Comparison of ENCODE assay signal across 17 cellular contexts in the genomic region with DNA sequence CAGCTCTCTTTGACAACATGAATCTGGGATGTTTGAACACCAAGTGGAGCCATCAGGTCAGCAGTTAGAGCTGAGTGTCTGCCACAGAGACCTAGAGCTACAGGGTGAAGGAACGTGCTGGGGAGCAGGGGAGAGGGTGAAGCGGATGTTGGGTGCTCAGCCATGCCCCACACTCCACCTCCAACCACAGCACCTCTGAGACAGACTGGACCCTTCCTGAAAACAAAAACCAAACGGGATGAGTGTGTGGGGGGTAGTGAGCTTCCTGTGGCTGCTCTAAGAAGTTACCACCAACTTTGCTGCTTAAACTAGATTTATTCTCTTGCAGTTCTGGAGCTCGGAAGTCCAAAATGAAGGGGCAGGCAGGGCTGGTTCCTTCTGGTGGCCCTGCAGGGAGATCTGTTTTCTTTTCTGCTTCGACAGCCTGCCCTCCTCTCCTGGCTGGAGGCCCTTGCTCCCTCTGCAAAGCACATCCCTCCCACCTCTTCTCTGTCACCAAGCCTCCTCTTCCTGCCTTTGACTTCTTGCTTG. TPM values are rescaled to one million over a fixed set of nuclear protein-coding genes. Genes with fewer than 3 reads are reported as not detected.
A peak's percentile ranks its signal among the peaks of the same experiment; 100 is the strongest.
DNase-seq lines count a peak whose midpoint lies in the region; ATAC-seq and TF ChIP-seq lines count a peak whose summit lies in the region.
"Had no signal": no experiment of that assay in that cellular context is flagged by ENCODE, and none has a peak within 500 bp of the region (broad histone marks: within the 10 kb centered on the region; RNA-seq: fewer than 3 reads in every experiment).

No MANE protein-coding gene starts in this region.

- TF ChIP-seq CTCF in GM06990 (IDR thresholded peaks at IDR 0.05; ENCODE audit: insufficient read depth, low read length, poor library complexity, severe bottlenecking) (no peak), PC-9 (conservative IDR thresholded peaks at IDR 0.05) (no peak)

- peaks cover 0 to 40% (median 10%) of the 10 kb centered on the region in 11 experiments; a peak in 11 of 22 replicates for H3K36me3 ChIP-seq in BLaER1 treated with 17β-estradiol and CSF1 and Interleukin-3, amounts not matched to agents 10 nM and 100 nM
- H3K36me3 ChIP-seq in GM06990 (ENCODE audit: control insufficient read depth, insufficient read depth, low read length) (peaks cover 16% of the 10 kb centered on the region), PC-9 (ENCODE audit: low read depth) (no peaks in the 10 kb centered on the region)
- H3K36me3 ChIP-seq: BE2C had no signal

- peak overlapping the region; percentile 57 to 74 for H3K4me3 Mint-ChIP-seq in activated T-cell treated with anti-CD3 and anti-CD28 coated beads, Interleukin-2, amount 50 U/mL, for 72 hours
- peak overlapping the region; percentile 76 to 90 (median 82) for H3K4me3 Mint-ChIP-seq in naive thymus-derived CD8-positive, alpha-beta T cell
- H3K4me3 Mint-ChIP-seq: memory B cell, WTC11 had no signal

- intact Hi-C loops in PC-9 (cut with micrococcal nuclease; ENCODE audit: unreplicated experiment): no loop called here

- peaks cover 38% of the 10 kb centered on the region for H3K4me1 Mint-ChIP-seq in activated T-cell treated with anti-CD3 and anti-CD28 coated beads, Interleukin-2, amount 50 U/mL, for 72 hours (ENCODE audit: low read depth)
- H3K4me1 Mint-ChIP-seq in naive thymus-derived CD8-positive, alpha-beta T cell: peaks cover 30 to 67% (median 50%) of the 10 kb centered on the region in 4 donors

- H3K27ac ChIP-seq in BLaER1 treated with 17β-estradiol and CSF1 and Interleukin-3, amounts not matched to agents 10 nM and 100 nM: peak overlapping the region in 9 of 11 experiments; percentile 44 to 84 (median 74); a peak in 17 of 22 replicates
- H3K27ac ChIP-seq in PC-9: no peak overlapping the region
- H3K27ac ChIP-seq: epithelial cell of prostate had no signal

- peaks cover 0 to 21% (median 0%) of the 10 kb centered on the region in 11 experiments; a peak in 5 of 22 replicates for H3K27me3 ChIP-seq in BLaER1 treated with 17β-estradiol and CSF1 and Interleukin-3, amounts not matched to agents 10 nM and 100 nM
- H3K27me3 ChIP-seq in GM06990 (replicated peaks; ENCODE audit: control insufficient read depth, insufficient read depth, low read length): no peaks in the 10 kb centered on the region
- no peaks in the 10 kb centered on the region for H3K27me3 ChIP-seq in PC-9 (ENCODE audit: insufficient read depth, low read depth)
- H3K27me3 ChIP-seq: BE2C had no signal

- peak overlapping the region; percentile 68 to 97 (median 89) for H3K4me2 ChIP-seq in BLaER1 treated with 17β-estradiol and CSF1 and Interleukin-3, amounts not matched to agents 10 nM and 100 nM
- H3K4me2 ChIP-seq in PC-9: no peak overlapping the region

- no peaks in the 10 kb centered on the region for H3K79me2 ChIP-seq in PC-9 (ENCODE audit: low read depth)

- no peak overlapping the region for H2AFZ ChIP-seq in PC-9

- peak overlapping the region in 7 of 10 experiments; percentile 8 to 59 (median 32); a peak in 7 of 20 replicates for H3K4me3 ChIP-seq in BLaER1 treated with 17β-estradiol and CSF1 and Interleukin-3, amounts not matched to agents 10 nM and 100 nM
- H3K4me3 ChIP-seq in GM06990 (replicated peaks; ENCODE audit: low read depth, low read length) (no peak overlapping the region), PC-9 (no peak overlapping the region)

- no peaks in the 10 kb centered on the region; the same call in 1 of the 2 replicates for H3F3A ChIP-seq in PC-9 (ENCODE audit: insufficient read depth, low read depth)

- H3K9me3 ChIP-seq in BLaER1 treated with 17β-estradiol and CSF1 and Interleukin-3, amounts not matched to agents 10 nM and 100 nM (replicated peaks in 1 of 11): no peaks in the 10 kb centered on the region
- H3K9me3 ChIP-seq in PC-9 (ENCODE audit: insufficient read depth, low read depth): no peaks in the 10 kb centered on the region
- H3K9me3 ChIP-seq: BE2C had no signal

- no peaks in the 10 kb centered on the region for H3K9me3 Mint-ChIP-seq in activated T-cell treated with anti-CD3 and anti-CD28 coated beads, Interleukin-2, amount 50 U/mL, for 72 hours
- H3K9me3 Mint-ChIP-seq in naive thymus-derived CD8-positive, alpha-beta T cell: no peaks in the 10 kb centered on the region
- H3K9me3 Mint-ChIP-seq: memory B cell, WTC11 had no signal

- no peaks in the 10 kb centered on the region for H3K27me3 Mint-ChIP-seq in activated T-cell treated with anti-CD3 and anti-CD28 coated beads, Interleukin-2, amount 50 U/mL, for 72 hours (ENCODE audit: low read depth)
- H3K27me3 Mint-ChIP-seq in naive thymus-derived CD8-positive, alpha-beta T cell: no peaks in the 10 kb centered on the region
- H3K27me3 Mint-ChIP-seq: memory B cell had no signal

- H3K4me1 ChIP-seq in BLaER1 treated with 17β-estradiol and CSF1 and Interleukin-3, amounts not matched to agents 10 nM and 100 nM: peaks cover 56 to 67% (median 62%) of the 10 kb centered on the region in 10 experiments
- 0 out of 2 replicates have a peak, but pooled peaks cover 2% of the 10 kb centered on the region for H3K4me1 ChIP-seq in PC-9 (replicated peaks; ENCODE audit: insufficient read depth)
- H3K4me1 ChIP-seq: BE2C had no signal

- BruUV-seq in PC-9 (replicated peaks; lab: Mats Ljungman, UMichigan): no TSS peak

- peaks cover 3 to 4% of the 10 kb centered on the region in 2 donors for H3K36me3 Mint-ChIP-seq in activated T-cell treated with anti-CD3 and anti-CD28 coated beads, Interleukin-2, amount 50 U/mL, for 72 hours (ENCODE audit: insufficient read depth in 2 of 2)
- peaks cover 0 to 4% (median 4%) of the 10 kb centered on the region in 3 donors for H3K36me3 Mint-ChIP-seq in naive thymus-derived CD8-positive, alpha-beta T cell
- H3K36me3 Mint-ChIP-seq: WTC11 had no signal

- DNase-seq in GM06990 (ENCODE audit: extremely low read depth, insufficient read length): peak; percentile 51
- DNase-seq in activated T-cell treated with anti-CD3 and anti-CD28 coated beads, Interleukin-2, amount 50 U/mL, for 72 hours: peak; percentile 35 to 43
- DNase-seq in naive thymus-derived CD8-positive, alpha-beta T cell: peak in 6 of 10 donors; percentile 21 to 70 (median 64)
- no peak for DNase-seq in NCI-H2196 (lab: John Stamatoyannopoulos, UW; ENCODE audit: unreplicated experiment)
- DNase-seq in GM19240 (ENCODE audit: insufficient read length, low spot score): no peak
- no peak for DNase-seq in ureter (ENCODE audit: low spot score)
- no peak for DNase-seq in PC-9
- DNase-seq: BE2C, Karpas-422, NCI-H187, NCI-H69, nucleus accumbens had no signal

- CTCF ChIA-PET in PC-9 (lab: Charles Lee): no interaction called here

- H3K9me2 ChIP-seq in PC-9 (ENCODE audit: insufficient read depth): no peaks in the 10 kb centered on the region

- H4K20me1 ChIP-seq in BLaER1 treated with 17β-estradiol and CSF1 and Interleukin-3, amounts not matched to agents 10 nM and 100 nM: peaks cover 0 to 62% (median 19%) of the 10 kb centered on the region in 11 experiments; a peak in 16 of 22 replicates
- H4K20me1 ChIP-seq in PC-9 (ENCODE audit: insufficient read depth): no peaks in the 10 kb centered on the region

- ATAC-seq in activated T-cell treated with anti-CD3 and anti-CD28 coated beads, Interleukin-2, amount 50 U/mL, for 72 hours (replicated peaks in 1 of 2): peak; percentile 79 to 86
- peak; percentile 76 to 82 for ATAC-seq in naive thymus-derived CD8-positive, alpha-beta T cell
- ATAC-seq: Panc1, WTC11 had no signal

- H3K9ac ChIP-seq in BLaER1 treated with 17β-estradiol and CSF1 and Interleukin-3, amounts not matched to agents 10 nM and 100 nM: peak overlapping the region in 9 of 11 experiments; percentile 50 to 75 (median 67); a peak in 17 of 22 replicates

- POLR2A ChIA-PET in naive thymus-derived CD8-positive, alpha-beta T cell (lab: Charles Lee): interaction anchor here (0.7 to 3.4 kb wide), 17 partner anchors 9 to 1964 kb away, joined by 3 to 45 read pairs (median 7); a partner anchor contains a TSS
- POLR2A ChIA-PET in PC-9 (lab: Charles Lee; ENCODE audit: unreplicated experiment): no interaction called here

- peak overlapping the region; percentile 84 for H3K27ac Mint-ChIP-seq in activated T-cell treated with anti-CD3 and anti-CD28 coated beads, Interleukin-2, amount 50 U/mL, for 72 hours
- H3K27ac Mint-ChIP-seq in naive thymus-derived CD8-positive, alpha-beta T cell: peak overlapping the region; percentile 93 to 98 (median 95)
- H3K27ac Mint-ChIP-seq: memory B cell, WTC11 had no signal

RNA-seq across cellular contexts. Expression of a gene that starts 5.6 kb away (rescaled TPM):
- 10 to 100 TPM; 58.2 to 60.4 TPM for total RNA-seq in activated T-cell treated with anti-CD3 and anti-CD28 coated beads, Interleukin-2, amount 50 U/mL, for 72 hours
- total RNA-seq in naive thymus-derived CD8-positive, alpha-beta T cell: 10 to 100 TPM; 77.9 to 82.1 TPM
- polyA plus RNA-seq in naive thymus-derived CD8-positive, alpha-beta T cell: 10 to 100 TPM in 2 of 3 donors, 1 to 10 TPM in 1; 2.7 to 18.1 (median 12.2) TPM
- total RNA-seq in ureter (79.5 TPM), PC-9 (2021) (69.3 and 72.7 TPM in 2 replicates)

RNA-seq across cellular contexts. Expression of a gene that starts 53.2 kb away (rescaled TPM):
- total RNA-seq in activated T-cell treated with anti-CD3 and anti-CD28 coated beads, Interleukin-2, amount 50 U/mL, for 72 hours: 10 to 100 TPM; 68.3 to 72.3 TPM
- total RNA-seq in naive thymus-derived CD8-positive, alpha-beta T cell: 10 to 100 TPM; 93.5 to 96.9 TPM
- polyA plus RNA-seq in naive thymus-derived CD8-positive, alpha-beta T cell: 10 to 100 TPM; 25.1 to 37.4 (median 27.6) TPM
- total RNA-seq in ureter (67.0 TPM), PC-9 (2021) (15.5 and 17.8 TPM in 2 replicates)

Comparison
In these comparisons a context has a peak if more than half of its experiments do, and no peak if none do; other contexts are left out.
1. H3K4me3 ChIP-seq: peak in BLaER1 treated with 17β-estradiol and CSF1 and Interleukin-3, amounts not matched to agents 10 nM and 100 nM (7 of 10); none in GM06990 (single experiment) and PC-9 (single experiment).
2. DNase-seq: peak in GM06990 (single experiment), activated T-cell treated with anti-CD3 and anti-CD28 coated beads, Interleukin-2, amount 50 U/mL, for 72 hours (2 of 2) and naive thymus-derived CD8-positive, alpha-beta T cell (6 of 10); none in NCI-H2196 (single experiment), GM19240 (single experiment), ureter (single experiment) and PC-9 (0 of 2).